ENCODE assay signal across 1 cellular context in genomic region chr2:61193670-61194561, GRCh38.
TF ChIP-seq lines count a peak whose summit lies in the region.

No MANE protein-coding gene starts in this region.

TF ChIP-seq in IMR-90, 13 proteins besides CTCF, POLR2A, EP300 and RAD21:
- TF ChIP-seq CEBPB (IDR thresholded peaks at IDR 0.05; ENCODE audit: low read depth, low read length) (no peak), SMC3 (IDR thresholded peaks at IDR 0.05; ENCODE audit: low read depth, low read length) (no peak), MAFK (IDR thresholded peaks at IDR 0.05; ENCODE audit: low read depth, low read length) (no peak), BHLHE40 (IDR thresholded peaks at IDR 0.05; ENCODE audit: low read depth, low read length) (no peak), MAZ (IDR thresholded peaks at IDR 0.05; ENCODE audit: borderline replicate concordance, low read depth, low read length) (no peak), CHD1 (IDR thresholded peaks at IDR 0.05; ENCODE audit: low read depth, low read length) (no peak), RCOR1 (IDR thresholded peaks at IDR 0.05; ENCODE audit: insufficient replicate concordance, low read length) (no peak)
- TF ChIP-seq, protein P1, sequence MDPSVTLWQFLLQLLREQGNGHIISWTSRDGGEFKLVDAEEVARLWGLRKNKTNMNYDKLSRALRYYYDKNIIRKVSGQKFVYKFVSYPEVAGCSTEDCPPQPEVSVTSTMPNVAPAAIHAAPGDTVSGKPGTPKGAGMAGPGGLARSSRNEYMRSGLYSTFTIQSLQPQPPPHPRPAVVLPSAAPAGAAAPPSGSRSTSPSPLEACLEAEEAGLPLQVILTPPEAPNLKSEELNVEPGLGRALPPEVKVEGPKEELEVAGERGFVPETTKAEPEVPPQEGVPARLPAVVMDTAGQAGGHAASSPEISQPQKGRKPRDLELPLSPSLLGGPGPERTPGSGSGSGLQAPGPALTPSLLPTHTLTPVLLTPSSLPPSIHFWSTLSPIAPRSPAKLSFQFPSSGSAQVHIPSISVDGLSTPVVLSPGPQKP (IDR thresholded peaks at IDR 0.05; ENCODE audit: borderline replicate concordance, low read depth, low read length) = no peak
